ENCODE assay signal across 10 cellular contexts in genomic region chr10:33772370-33773331, GRCh38.
DNase-seq lines count a peak whose midpoint lies in the region; ATAC-seq and TF ChIP-seq lines count a peak whose summit lies in the region.
"Had no signal": no experiment of that assay in that cellular context is flagged by ENCODE, and none has a peak within 500 bp of the region (broad histone marks: within the 10 kb centered on the region; RNA-seq: fewer than 3 reads in every experiment).

No MANE protein-coding gene starts in this region.

- no peaks in the 10 kb centered on the region for H3K9me2 ChIP-seq in neural cell (ENCODE audit: insufficient read depth, low read length)

- H3K4me2 ChIP-seq in neural cell (ENCODE audit: low read length), result peak overlapping the region; percentile 66

- peaks cover 8% of the 10 kb centered on the region for H3F3A ChIP-seq in neural cell (ENCODE audit: insufficient read depth, low read length, poor library complexity, severe bottlenecking)

- peak overlapping the region; percentile 23 for H2AFZ ChIP-seq in neural cell (ENCODE audit: low read depth, low read length)

- peak; percentile 45 for ATAC-seq in GM21529 (IDR thresholded peaks at IDR 0.05; ENCODE audit: unreplicated experiment)
- ATAC-seq in activated CD4-positive, CD25-positive, alpha-beta regulatory T cell treated with anti-CD3 and anti-CD28 coated beads, Interleukin-2, amount 50 U/mL, for 24 hours, result no peak
- ATAC-seq: activated T-helper 17 cell treated with anti-CD3 and anti-CD28 coated beads, Interleukin-2, amount 50 U/mL, for 72 hours had no signal

- no peak for TF ChIP-seq RAD21 in neural cell (conservative IDR thresholded peaks at IDR 0.05)

- H3K27me3 ChIP-seq in neural cell (ENCODE audit: insufficient read depth, low read depth, low read length), result no peaks in the 10 kb centered on the region
- H3K27me3 ChIP-seq in effector memory CD4-positive, alpha-beta T cell (replicated peaks; ENCODE audit: control insufficient read depth, insufficient read depth, low read length, poor library complexity, severe bottlenecking), result no peaks in the 10 kb centered on the region
- H3K27me3 ChIP-seq: SJCRH30 had no signal

- H3K27ac ChIP-seq in neural cell (ENCODE audit: low read length), result peak overlapping the region; percentile 76
- H3K27ac ChIP-seq in effector memory CD4-positive, alpha-beta T cell (ENCODE audit: insufficient read depth, low read length, poor library complexity, severe bottlenecking), result no peak overlapping the region
- H3K27ac ChIP-seq: SJCRH30 had no signal

- H3K36me3 ChIP-seq in neural cell (ENCODE audit: insufficient read depth, low read length), result no peaks in the 10 kb centered on the region
- H3K36me3 ChIP-seq in effector memory CD4-positive, alpha-beta T cell (ENCODE audit: control insufficient read depth, insufficient read depth, low read length), result no peaks in the 10 kb centered on the region
- H3K36me3 ChIP-seq: SJCRH30 had no signal

- no peaks in the 10 kb centered on the region for H4K20me1 ChIP-seq in neural cell (ENCODE audit: insufficient read depth)

- no peaks in the 10 kb centered on the region for H3K9me3 ChIP-seq in neural cell (ENCODE audit: low read length)
- no peaks in the 10 kb centered on the region for H3K9me3 ChIP-seq in effector memory CD4-positive, alpha-beta T cell (ENCODE audit: control insufficient read depth, low read length)
- H3K9me3 ChIP-seq: SJCRH30 had no signal

- peak overlapping the region; percentile 47 for H3K9ac ChIP-seq in neural cell (ENCODE audit: low read length)

- no peaks in the 10 kb centered on the region for H3K79me2 ChIP-seq in neural cell (replicated peaks; ENCODE audit: insufficient read depth, low read length)

- H3K4me3 ChIP-seq in fibroblast of mammary gland (ENCODE audit: control insufficient read depth, low read depth, low read length) (no peak overlapping the region), neural cell (ENCODE audit: low read length) (peak overlapping the region; percentile 50)
- no peak overlapping the region for H3K4me3 ChIP-seq in effector memory CD4-positive, alpha-beta T cell (ENCODE audit: insufficient read depth, low read depth, low read length, poor library complexity, severe bottlenecking)
- H3K4me3 ChIP-seq: SJCRH30 had no signal

- no peak for TF ChIP-seq EP300 in neural cell (conservative IDR thresholded peaks at IDR 0.05; ENCODE audit: poor library complexity, severe bottlenecking)

- no peaks in the 10 kb centered on the region for H3K4me1 ChIP-seq in effector memory CD4-positive, alpha-beta T cell (ENCODE audit: control insufficient read depth, insufficient read depth, low read length, poor library complexity, severe bottlenecking)
- H3K4me1 ChIP-seq: SJCRH30 had no signal

- TF ChIP-seq CTCF in fibroblast of mammary gland (conservative IDR thresholded peaks at IDR 0.05; ENCODE audit: control insufficient read depth, insufficient read depth, low read depth, low read length) (no peak), neural cell (IDR thresholded peaks at IDR 0.05; ENCODE audit: poor library complexity, severe bottlenecking) (no peak)

- DNase-seq in NCI-H345 treated with DMSO at 0.1 percent for 48 hours (lab: John Stamatoyannopoulos, UW; ENCODE audit: unreplicated experiment), result peak; percentile 48
- DNase-seq in fibroblast of mammary gland (ENCODE audit: low read depth), result peak; percentile 28
- no peak for DNase-seq in amniotic stem cell (lab: John Stamatoyannopoulos, UW)
- no peak for DNase-seq in activated effector memory CD4-positive, alpha-beta T cell treated with anti-CD3 and anti-CD28 coated beads, Interleukin-2, amount 50 U/mL, for 16 hours
- no peak for DNase-seq in effector memory CD4-positive, alpha-beta T cell
- DNase-seq: SJCRH30 had no signal

TF ChIP-seq in neural cell, 6 proteins besides CTCF, POLR2A, EP300 and RAD21:
- TF ChIP-seq EZH2 (IDR thresholded peaks at IDR 0.05; ENCODE audit: borderline replicate concordance, insufficient read depth, low read length, poor library complexity, severe bottlenecking) (no peak), TAF1 (IDR thresholded peaks at IDR 0.05; ENCODE audit: low read depth) (no peak), POLR2AphosphoS5 (IDR thresholded peaks at IDR 0.05) (peak; percentile 20), SMC3 (conservative IDR thresholded peaks at IDR 0.05; ENCODE audit: poor library complexity) (peak; percentile 19), MXI1 (conservative IDR thresholded peaks at IDR 0.05; ENCODE audit: poor library complexity, severe bottlenecking) (no peak)
- TF ChIP-seq, protein P1, sequence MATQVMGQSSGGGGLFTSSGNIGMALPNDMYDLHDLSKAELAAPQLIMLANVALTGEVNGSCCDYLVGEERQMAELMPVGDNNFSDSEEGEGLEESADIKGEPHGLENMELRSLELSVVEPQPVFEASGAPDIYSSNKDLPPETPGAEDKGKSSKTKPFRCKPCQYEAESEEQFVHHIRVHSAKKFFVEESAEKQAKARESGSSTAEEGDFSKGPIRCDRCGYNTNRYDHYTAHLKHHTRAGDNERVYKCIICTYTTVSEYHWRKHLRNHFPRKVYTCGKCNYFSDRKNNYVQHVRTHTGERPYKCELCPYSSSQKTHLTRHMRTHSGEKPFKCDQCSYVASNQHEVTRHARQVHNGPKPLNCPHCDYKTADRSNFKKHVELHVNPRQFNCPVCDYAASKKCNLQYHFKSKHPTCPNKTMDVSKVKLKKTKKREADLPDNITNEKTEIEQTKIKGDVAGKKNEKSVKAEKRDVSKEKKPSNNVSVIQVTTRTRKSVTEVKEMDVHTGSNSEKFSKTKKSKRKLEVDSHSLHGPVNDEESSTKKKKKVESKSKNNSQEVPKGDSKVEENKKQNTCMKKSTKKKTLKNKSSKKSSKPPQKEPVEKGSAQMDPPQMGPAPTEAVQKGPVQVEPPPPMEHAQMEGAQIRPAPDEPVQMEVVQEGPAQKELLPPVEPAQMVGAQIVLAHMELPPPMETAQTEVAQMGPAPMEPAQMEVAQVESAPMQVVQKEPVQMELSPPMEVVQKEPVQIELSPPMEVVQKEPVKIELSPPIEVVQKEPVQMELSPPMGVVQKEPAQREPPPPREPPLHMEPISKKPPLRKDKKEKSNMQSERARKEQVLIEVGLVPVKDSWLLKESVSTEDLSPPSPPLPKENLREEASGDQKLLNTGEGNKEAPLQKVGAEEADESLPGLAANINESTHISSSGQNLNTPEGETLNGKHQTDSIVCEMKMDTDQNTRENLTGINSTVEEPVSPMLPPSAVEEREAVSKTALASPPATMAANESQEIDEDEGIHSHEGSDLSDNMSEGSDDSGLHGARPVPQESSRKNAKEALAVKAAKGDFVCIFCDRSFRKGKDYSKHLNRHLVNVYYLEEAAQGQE (IDR thresholded peaks at IDR 0.05; ENCODE audit: borderline replicate concordance), result no peak
TF ChIP-seq in neural cell: peak in this region for 2.

Comparison
In these comparisons a context has a peak if more than half of its experiments do, and no peak if none do; other contexts are left out.
1. DNase-seq: peak in NCI-H345 treated with DMSO at 0.1 percent for 48 hours (single experiment) and fibroblast of mammary gland (single experiment); none in amniotic stem cell (single experiment), activated effector memory CD4-positive, alpha-beta T cell treated with anti-CD3 and anti-CD28 coated beads, Interleukin-2, amount 50 U/mL, for 16 hours (single experiment) and effector memory CD4-positive, alpha-beta T cell (0 of 3).